Comparison of ENCODE assay signal across 14 cellular contexts in genomic region chr11:65854161-65854592, GRCh38. TPM values are rescaled to one million over a fixed set of nuclear protein-coding genes. Genes with fewer than 3 reads are reported as not detected.
DNase-seq lines count a peak whose midpoint lies in the region; ATAC-seq and TF ChIP-seq lines count a peak whose summit lies in the region.
"Had no signal": no experiment of that assay in that cellular context is flagged by ENCODE, and none has a peak within 500 bp of the region (broad histone marks: within the 10 kb centered on the region; RNA-seq: fewer than 3 reads in every experiment).

No MANE protein-coding gene starts in this region.

- DNase-seq in H7: peak; percentile 20
- no peak for DNase-seq in adipocyte (ENCODE audit: low read depth)
- DNase-seq in naive B cell: no peak
- no peak for DNase-seq in globus pallidus (ENCODE audit: low spot score)
- DNase-seq in putamen (ENCODE audit: low spot score): no peak
- DNase-seq: anterior cingulate cortex, NCI-H187 treated with DMSO at 0.1 percent for 48 hours, OCI-M1, trophoblast cell had no signal

- peak overlapping the region; percentile 99; the same call in 1 of the 2 replicates for H3K27ac ChIP-seq in 22Rv1
- H3K27ac ChIP-seq: prostate gland had no signal

- H3K27ac Mint-ChIP-seq in naive B cell: peak overlapping the region in 1 of 6 donors; percentile 65

- peaks cover 26% of the 10 kb centered on the region for H3K4me1 ChIP-seq in adipocyte (ENCODE audit: control insufficient read depth, insufficient read depth, low read length)

- H3K9ac ChIP-seq in adipocyte (ENCODE audit: low read length): peak overlapping the region; percentile 59

- H3K4me1 Mint-ChIP-seq in naive B cell: peaks cover 35 to 48% (median 48%) of the 10 kb centered on the region in 3 donors

- H3K4me3 Mint-ChIP-seq in naive B cell: peak overlapping the region in 6 of 8 donors; percentile 20 to 96 (median 78)

- H3K36me3 ChIP-seq in H7 (replicated peaks; ENCODE audit: control insufficient read depth, insufficient read depth, low read length): peaks cover 38% of the 10 kb centered on the region
- H3K36me3 ChIP-seq in adipocyte (ENCODE audit: control insufficient read depth, insufficient read depth, low read length, severe bottlenecking): peaks cover 51% of the 10 kb centered on the region

- TF ChIP-seq CTCF in 22Rv1 (IDR thresholded peaks at IDR 0.05): no peak

- no peaks in the 10 kb centered on the region for H3K9me3 Mint-ChIP-seq in naive B cell

- no peak for ATAC-seq in naive B cell (ENCODE audit: low read depth in 2 of 2)
- ATAC-seq in HG02981 (IDR thresholded peaks at IDR 0.05; ENCODE audit: unreplicated experiment): no peak
- ATAC-seq in GM19463 (IDR thresholded peaks at IDR 0.05; ENCODE audit: unreplicated experiment): no peak

- H3K27me3 ChIP-seq in H7 (ENCODE audit: control insufficient read depth, insufficient read depth, low read length) (no peaks in the 10 kb centered on the region; the same call in 1 of the 2 replicates), adipocyte (replicated peaks; ENCODE audit: control insufficient read depth, insufficient read depth, low read length) (no peaks in the 10 kb centered on the region)

- H3K36me3 Mint-ChIP-seq in naive B cell: peaks cover 14 to 26% of the 10 kb centered on the region in 2 donors

- no peaks in the 10 kb centered on the region for H3K27me3 Mint-ChIP-seq in naive B cell

- no peaks in the 10 kb centered on the region for H3K9me3 ChIP-seq in adipocyte (ENCODE audit: control insufficient read depth, low read length)
- H3K9me3 ChIP-seq: prostate gland had no signal

- H3K4me3 ChIP-seq in H7 (ENCODE audit: insufficient read depth, low read depth, low read length) (no peak overlapping the region), adipocyte (ENCODE audit: low read length) (no peak overlapping the region)
- H3K4me3 ChIP-seq: prostate gland had no signal

RNA-seq across cellular contexts. Expression of gene CFL1, which starts 3.8 kb away (rescaled TPM):
- total RNA-seq in H7 (2014; rRNA removed; shearing (Covaris generic)): 916 and 1,083 TPM in 2 replicates
- 1,000 to 10,000 TPM; 1,822 to 2,570 (median 2,214) TPM for polyA plus RNA-seq in naive B cell (ENCODE audit: low read depth in 6 of 6)

RNA-seq across cellular contexts. Expression of gene MUS81, which starts 6.1 kb away (rescaled TPM):
- total RNA-seq in H7 (2014; rRNA removed; shearing (Covaris generic)): 38.0 and 49.7 TPM in 2 replicates
- polyA plus RNA-seq in naive B cell (ENCODE audit: low read depth in 6 of 6): 10 to 100 TPM in 5 of 6 donors, 1 to 10 TPM in 1; 3.2 to 32.0 (median 22.8) TPM

RNA-seq across cellular contexts. Expression of gene EFEMP2, which starts 18.4 kb away (rescaled TPM):
- 8.5 and 13.2 TPM in 2 replicates for total RNA-seq in H7 (2014; rRNA removed; shearing (Covaris generic))
- polyA plus RNA-seq in naive B cell (ENCODE audit: low read depth in 6 of 6): 1 to 10 TPM in 2 of 6 donors, under 1 TPM in 1, not detected in 3; 0.29 to 1.5 (median 1.1) TPM

RNA-seq across cellular contexts. Expression of gene SNX32, which starts 20.4 kb away (rescaled TPM):
- 0.26 and 0.80 TPM in 2 replicates for total RNA-seq in H7 (2014; rRNA removed; shearing (Covaris generic))
- polyA plus RNA-seq in naive B cell (ENCODE audit: low read depth in 6 of 6): 1 to 10 TPM in 5 of 6 donors, not detected in 1; 1.2 to 2.6 (median 1.7) TPM

RNA-seq across cellular contexts. Expression of gene CTSW, which starts 25.5 kb away (rescaled TPM):
- not detected in 2 replicates for total RNA-seq in H7 (2014; rRNA removed; shearing (Covaris generic))
- 1 to 10 TPM in 5 of 6 donors, under 1 TPM in 1; 0.68 to 7.2 (median 3.0) TPM for polyA plus RNA-seq in naive B cell (ENCODE audit: low read depth in 6 of 6)
- polyA plus RNA-seq: keratinocyte had no signal
